10 cellular contexts compared by ENCODE assay signal in the genomic region with DNA sequence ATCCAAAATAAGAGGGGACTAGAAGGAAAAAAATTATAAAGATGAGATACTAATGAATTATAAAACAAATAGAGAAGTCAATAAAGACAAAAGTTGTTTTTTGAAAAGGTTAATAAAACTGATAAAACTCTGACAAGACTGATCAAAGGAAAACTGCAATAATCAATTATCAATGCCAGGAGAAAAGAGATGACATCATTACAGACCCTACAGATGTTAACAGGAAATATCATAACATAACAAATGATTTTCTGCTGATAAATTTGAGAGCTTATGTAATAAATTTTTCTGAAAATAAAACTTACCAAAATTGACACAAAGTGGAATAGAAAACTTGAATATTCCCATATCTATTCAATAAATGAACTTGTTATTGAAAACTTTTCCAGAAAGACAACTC.
"Had no signal": no experiment of that assay in that cellular context is flagged by ENCODE, and none has a peak within 500 bp of the region (broad histone marks: within the 10 kb centered on the region; RNA-seq: fewer than 3 reads in every experiment).

No MANE protein-coding gene starts in this region.

- H3K4me3 ChIP-seq: GM23248, GM23338, HAP-1 had no signal

- H2AFZ ChIP-seq: GM23248, GM23338 had no signal

- H3K4me2 ChIP-seq: GM23338 had no signal

- H3K27ac ChIP-seq: GM23248 had no signal

- H3K36me3 ChIP-seq: HAP-1 had no signal

- ATAC-seq: GM23338 had no signal

- H3K9ac ChIP-seq: GM23248 had no signal

- DNase-seq: GM23248, GOT3, H7, H9, HCEC 1CT, HFFc6 had no signal

- FAIRE-seq: H1, H54 had no signal
